8 cellular contexts compared by ENCODE assay signal in the genomic region with DNA sequence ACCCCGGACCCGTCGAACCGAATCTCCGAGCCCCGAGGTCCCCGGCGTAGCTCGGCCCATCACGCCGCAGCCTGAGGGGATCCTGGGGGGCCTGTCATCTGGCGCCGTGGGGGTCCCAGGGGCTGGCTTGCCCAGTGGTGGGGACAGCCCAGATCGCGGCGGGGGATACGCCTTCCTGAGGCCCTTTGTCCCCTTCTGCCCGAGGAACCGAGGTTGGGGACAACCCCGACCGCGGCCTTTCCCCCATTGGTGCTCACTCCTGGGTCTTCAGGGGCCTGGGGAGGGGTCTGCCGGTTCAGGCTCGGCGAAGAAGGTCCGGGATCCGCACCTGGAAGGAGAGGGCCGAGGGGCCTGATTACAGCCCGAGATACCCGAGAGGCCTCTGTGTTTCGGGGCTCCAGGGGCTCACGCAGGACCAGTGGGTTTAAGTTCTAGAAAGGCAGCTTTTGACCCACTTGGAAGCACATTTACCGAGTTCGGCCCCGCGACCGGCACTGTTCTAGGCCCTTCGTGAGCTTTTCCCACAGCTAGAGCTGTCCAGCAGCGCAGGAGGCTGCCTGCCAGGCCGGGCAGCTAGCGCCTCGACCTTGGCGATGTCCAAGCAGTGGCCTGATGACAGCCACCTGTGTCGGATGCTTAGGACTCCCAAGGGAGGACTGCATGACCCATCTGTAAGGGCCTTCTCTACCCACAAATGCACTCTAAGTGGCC. TPM values are rescaled to one million over a fixed set of nuclear protein-coding genes. Genes with fewer than 3 reads are reported as not detected.
DNase-seq lines count a peak whose midpoint lies in the region; ATAC-seq and TF ChIP-seq lines count a peak whose summit lies in the region.

No MANE protein-coding gene starts in this region.

- H3K36me3 ChIP-seq in adrenal gland (replicated peaks in 1 of 2) (no peaks in the 10 kb centered on the region), iPS-20b (ENCODE audit: insufficient read depth, low read depth, low read length) (no peaks in the 10 kb centered on the region), stomach (no peaks in the 10 kb centered on the region)

- intact Hi-C loops in adrenal gland (cut with DNase I) (loop anchor here in 1 of 2 donors (10.0 kb wide), 1 partner anchor 86 kb away; no protein-coding TSS in a partner anchor), stomach (cut with DNase I; ENCODE audit: low total_unique reads) (no loop called here)

- peak; percentile 67 for DNase-seq in activated effector memory CD4-positive, alpha-beta T cell treated with anti-CD3 and anti-CD28 coated beads, Interleukin-2, amount 50 U/mL, for 16 hours
- DNase-seq in activated effector memory CD4-positive, alpha-beta T cell treated with Interleukin-2 at 50 U/mL for 16 hours, result no peak
- DNase-seq in adrenal gland (peak; percentile 71 to 85 (median 78)), stomach (peak; percentile 55)

- H3K27me3 ChIP-seq in adrenal gland (no peaks in the 10 kb centered on the region), iPS-20b (ENCODE audit: insufficient read depth, low read length) (no peaks in the 10 kb centered on the region), stomach (no peaks in the 10 kb centered on the region)

- H3K4me1 ChIP-seq in adrenal gland (replicated peaks in 1 of 2) (peaks cover 38 to 70% of the 10 kb centered on the region in 2 donors), iPS-20b (ENCODE audit: insufficient read depth, low read length) (peaks cover 18% of the 10 kb centered on the region; the same call in 1 of the 2 replicates), stomach (peaks cover 36 to 68% (median 55%) of the 10 kb centered on the region in 4 donors)

- peak overlapping the region; percentile 73; the same call in 1 of the 2 replicates for H3K9ac ChIP-seq in iPS-20b (ENCODE audit: low read depth, low read length)

- peak in 1 of 2 donors; percentile 34 for TF ChIP-seq POLR2A in adrenal gland (IDR thresholded peaks at IDR 0.05)
- no peak for TF ChIP-seq POLR2A in stomach (IDR thresholded peaks at IDR 0.05)

- peak overlapping the region; percentile 75 to 96 (median 93) for H3K27ac ChIP-seq in adrenal gland
- no peak overlapping the region for H3K27ac ChIP-seq in iPS-20b (ENCODE audit: low read length)
- H3K27ac ChIP-seq in stomach, result peak overlapping the region; percentile 92 to 95 (median 93)

- WGBS in adrenal gland, 4 donors, result 0 to 8% (median 3%) methylated on average over 9 to 44 of the region's 44 CpGs
- WGBS in stomach, 5 donors, result 2 to 6% (median 4%) methylated on average over 11 to 44 of the region's 44 CpGs

- H3K4me3 ChIP-seq in adrenal gland (peak overlapping the region; percentile 19 to 81 (median 68)), iPS-20b (ENCODE audit: low read length) (peak overlapping the region; percentile 85), stomach (peak overlapping the region; percentile 72 to 90 (median 78))

- TF ChIP-seq EP300 in stomach (IDR thresholded peaks at IDR 0.05), result no peak

- TF ChIP-seq CTCF in adrenal gland (IDR thresholded peaks at IDR 0.05) (no peak), stomach (IDR thresholded peaks at IDR 0.05) (no peak)

- no peaks in the 10 kb centered on the region for H3K9me3 ChIP-seq in adrenal gland (replicated peaks in 1 of 3)
- no peaks in the 10 kb centered on the region for H3K9me3 ChIP-seq in iPS-20b (ENCODE audit: insufficient read depth, low read depth, low read length)
- H3K9me3 ChIP-seq in stomach, result no peaks in the 10 kb centered on the region

- ATAC-seq in HG03439 (IDR thresholded peaks at IDR 0.05; ENCODE audit: unreplicated experiment), result peak; percentile 5
- no peak for ATAC-seq in HG02852 (IDR thresholded peaks at IDR 0.05; ENCODE audit: unreplicated experiment)
- no peak for ATAC-seq in HG03175 (IDR thresholded peaks at IDR 0.05; ENCODE audit: unreplicated experiment)

RNA-seq across cellular contexts. Expression of gene ABHD2, which starts 0.5 kb away (rescaled TPM):
- total RNA-seq in adrenal gland (100 to 1,000 TPM; 116 to 316 (median 173) TPM), stomach (100 to 1,000 TPM in 4 of 5 donors, 10 to 100 TPM in 1; 16.5 to 192 (median 148) TPM)
- polyA plus RNA-seq in adrenal gland (10 to 100 TPM in 1 of 3 donors, 1 to 10 TPM in 2; 5.6 to 71.0 (median 9.7) TPM), stomach (10 to 100 TPM in 1 of 3 donors, 1 to 10 TPM in 2; 5.1 to 16.9 (median 8.9) TPM)
